ENCODE assay signal across 8 cellular contexts in the genomic region with DNA sequence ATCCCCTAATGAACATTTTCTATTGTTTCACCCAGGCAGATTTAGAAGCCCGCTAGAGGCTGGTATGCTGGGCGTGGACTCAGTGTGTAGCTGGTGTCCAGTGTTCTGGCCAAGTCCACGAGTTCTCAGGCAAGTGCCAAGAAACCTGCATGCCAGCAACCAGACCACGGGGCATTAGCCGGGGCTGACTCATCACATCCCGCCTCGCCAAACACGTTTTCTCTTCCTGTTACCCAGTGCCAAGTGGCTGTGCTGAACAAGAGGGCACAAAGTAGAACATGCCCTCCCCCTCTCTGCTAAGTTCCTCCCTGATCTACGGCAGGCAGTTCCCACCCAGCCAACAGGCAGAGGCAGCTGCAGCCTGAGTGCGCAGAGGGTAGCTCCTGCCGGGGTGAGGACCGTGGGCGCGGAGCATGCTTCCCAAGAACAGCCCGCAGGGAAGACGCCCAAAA. TPM values are rescaled to one million over a fixed set of nuclear protein-coding genes. Genes with fewer than 3 reads are reported as not detected.
DNase-seq lines count a peak whose midpoint lies in the region; ATAC-seq and TF ChIP-seq lines count a peak whose summit lies in the region.

No MANE protein-coding gene starts in this region.

- H3K36me3 ChIP-seq in BLaER1 treated with 17β-estradiol and CSF1 and Interleukin-3, amounts not matched to agents 10 nM and 100 nM = no peaks in the 10 kb centered on the region; a peak in 1 of 22 replicates
- H3K36me3 ChIP-seq in skeletal muscle tissue (ENCODE audit: control insufficient read depth in 3 of 3, insufficient read depth in 3 of 3, low read length in 3 of 3) (peaks cover 0 to 2% (median 0%) of the 10 kb centered on the region in 3 donors), hepatocyte (replicated peaks; ENCODE audit: insufficient read depth, low read depth) (no peaks in the 10 kb centered on the region)

- 91% methylated on average over 16 of the region's 16 CpGs for WGBS in hepatocyte (ENCODE audit: low lambda C conversion rate, missing lambda C conversion rate)

- DNase-seq in left ventricle myocardium superior (peak; percentile 89), hepatocyte (ENCODE audit: low spot score) (no peak)

- peak overlapping the region in 10 of 11 experiments; percentile 8 to 73 (median 36); a peak in 15 of 22 replicates for H3K4me2 ChIP-seq in BLaER1 treated with 17β-estradiol and CSF1 and Interleukin-3, amounts not matched to agents 10 nM and 100 nM
- no peak overlapping the region for H3K4me2 ChIP-seq in hepatocyte

- 0 out of 22 replicates have a peak overlapping the region, but pooled peaks of 1 of the 11 experiments have one; percentile 9 for H3K27ac ChIP-seq in BLaER1 treated with 17β-estradiol and CSF1 and Interleukin-3, amounts not matched to agents 10 nM and 100 nM
- H3K27ac ChIP-seq in angular gyrus (ENCODE audit: low read depth, low read length) (peak overlapping the region; percentile 74), skeletal muscle tissue (ENCODE audit: low read depth, low read length) (peak overlapping the region; percentile 91), hepatocyte (no peak overlapping the region)

- peaks cover 8 to 23% (median 20%) of the 10 kb centered on the region in 10 experiments for H3K4me1 ChIP-seq in BLaER1 treated with 17β-estradiol and CSF1 and Interleukin-3, amounts not matched to agents 10 nM and 100 nM
- peaks cover 37 to 48% (median 43%) of the 10 kb centered on the region in 3 donors for H3K4me1 ChIP-seq in skeletal muscle tissue (ENCODE audit: control insufficient read depth in 3 of 3, insufficient read depth in 3 of 3, low read length in 3 of 3)
- peaks cover 5% of the 10 kb centered on the region for H3K4me1 ChIP-seq in hepatocyte (ENCODE audit: insufficient read depth)

- H3K79me2 ChIP-seq in hepatocyte = peaks cover 15% of the 10 kb centered on the region

- H3K27me3 ChIP-seq in BLaER1 treated with 17β-estradiol and CSF1 and Interleukin-3, amounts not matched to agents 10 nM and 100 nM = no peaks in the 10 kb centered on the region
- H3K27me3 ChIP-seq in skeletal muscle tissue (ENCODE audit: control insufficient read depth in 3 of 3, insufficient read depth in 3 of 3, low read length in 3 of 3) (no peaks in the 10 kb centered on the region), hepatocyte (no peaks in the 10 kb centered on the region)

- peaks cover 0 to 24% (median 6%) of the 10 kb centered on the region in 11 experiments; a peak in 10 of 22 replicates for H3K9me3 ChIP-seq in BLaER1 treated with 17β-estradiol and CSF1 and Interleukin-3, amounts not matched to agents 10 nM and 100 nM (replicated peaks in 1 of 11)
- H3K9me3 ChIP-seq in skeletal muscle tissue (ENCODE audit: control insufficient read depth in 3 of 3, low read length in 3 of 3) (peaks cover 0 to 3% (median 0%) of the 10 kb centered on the region in 3 donors), hepatocyte (ENCODE audit: low read depth) (no peaks in the 10 kb centered on the region)

- H3K9ac ChIP-seq in BLaER1 treated with 17β-estradiol and CSF1 and Interleukin-3, amounts not matched to agents 10 nM and 100 nM = no peak overlapping the region
- peak overlapping the region; percentile 71 to 84 (median 73) for H3K9ac ChIP-seq in skeletal muscle tissue (ENCODE audit: low read depth in 1 of 3, low read length in 3 of 3)

- intact Hi-C loops in left ventricle myocardium superior (cut with micrococcal nuclease) = loop anchor here (10.0 kb wide), 1 partner anchor 68 kb away; a partner anchor contains a TSS

- no peak for TF ChIP-seq CTCF in hepatocyte (IDR thresholded peaks at IDR 0.05; ENCODE audit: poor library complexity)

- ATAC-seq in left ventricle myocardium superior (peak; percentile 95), GM19397 (IDR thresholded peaks at IDR 0.05; ENCODE audit: unreplicated experiment) (no peak), HG02610 (IDR thresholded peaks at IDR 0.05; ENCODE audit: unreplicated experiment) (no peak)

- H3K4me3 ChIP-seq in BLaER1 treated with 17β-estradiol and CSF1 and Interleukin-3, amounts not matched to agents 10 nM and 100 nM = no peak overlapping the region
- H3K4me3 ChIP-seq in skeletal muscle tissue (ENCODE audit: low read length in 3 of 3) = peak overlapping the region; percentile 34 to 48 (median 46)
- no peak overlapping the region for H3K4me3 ChIP-seq in hepatocyte

- peak; percentile 97 for TF ChIP-seq EP300 in Ishikawa (IDR thresholded peaks at IDR 0.05; ENCODE audit: borderline replicate concordance)

- H4K20me1 ChIP-seq in BLaER1 treated with 17β-estradiol and CSF1 and Interleukin-3, amounts not matched to agents 10 nM and 100 nM = peaks cover 0 to 15% (median 0%) of the 10 kb centered on the region in 11 experiments; a peak in 2 of 22 replicates
- no peaks in the 10 kb centered on the region for H4K20me1 ChIP-seq in hepatocyte (ENCODE audit: insufficient read depth, poor library complexity, severe bottlenecking)

- H3K9me2 ChIP-seq in hepatocyte (replicated peaks; ENCODE audit: insufficient read depth) = no peaks in the 10 kb centered on the region

- no peak overlapping the region for H2AFZ ChIP-seq in hepatocyte

- peak; percentile 42 for TF ChIP-seq RAD21 in Ishikawa (IDR thresholded peaks at IDR 0.05; ENCODE audit: low read depth)

TF ChIP-seq in Ishikawa, 13 proteins besides CTCF, POLR2A, EP300 and RAD21:
- TF ChIP-seq, protein P1, sequence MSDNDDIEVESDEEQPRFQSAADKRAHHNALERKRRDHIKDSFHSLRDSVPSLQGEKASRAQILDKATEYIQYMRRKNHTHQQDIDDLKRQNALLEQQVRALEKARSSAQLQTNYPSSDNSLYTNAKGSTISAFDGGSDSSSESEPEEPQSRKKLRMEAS (IDR thresholded peaks at IDR 0.05) = peak; percentile 95
- TF ChIP-seq, protein P2, sequence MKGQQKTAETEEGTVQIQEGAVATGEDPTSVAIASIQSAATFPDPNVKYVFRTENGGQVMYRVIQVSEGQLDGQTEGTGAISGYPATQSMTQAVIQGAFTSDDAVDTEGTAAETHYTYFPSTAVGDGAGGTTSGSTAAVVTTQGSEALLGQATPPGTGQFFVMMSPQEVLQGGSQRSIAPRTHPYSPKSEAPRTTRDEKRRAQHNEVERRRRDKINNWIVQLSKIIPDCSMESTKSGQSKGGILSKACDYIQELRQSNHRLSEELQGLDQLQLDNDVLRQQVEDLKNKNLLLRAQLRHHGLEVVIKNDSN (IDR thresholded peaks at IDR 0.05) = peak; percentile 57
- TF ChIP-seq, protein P3, sequence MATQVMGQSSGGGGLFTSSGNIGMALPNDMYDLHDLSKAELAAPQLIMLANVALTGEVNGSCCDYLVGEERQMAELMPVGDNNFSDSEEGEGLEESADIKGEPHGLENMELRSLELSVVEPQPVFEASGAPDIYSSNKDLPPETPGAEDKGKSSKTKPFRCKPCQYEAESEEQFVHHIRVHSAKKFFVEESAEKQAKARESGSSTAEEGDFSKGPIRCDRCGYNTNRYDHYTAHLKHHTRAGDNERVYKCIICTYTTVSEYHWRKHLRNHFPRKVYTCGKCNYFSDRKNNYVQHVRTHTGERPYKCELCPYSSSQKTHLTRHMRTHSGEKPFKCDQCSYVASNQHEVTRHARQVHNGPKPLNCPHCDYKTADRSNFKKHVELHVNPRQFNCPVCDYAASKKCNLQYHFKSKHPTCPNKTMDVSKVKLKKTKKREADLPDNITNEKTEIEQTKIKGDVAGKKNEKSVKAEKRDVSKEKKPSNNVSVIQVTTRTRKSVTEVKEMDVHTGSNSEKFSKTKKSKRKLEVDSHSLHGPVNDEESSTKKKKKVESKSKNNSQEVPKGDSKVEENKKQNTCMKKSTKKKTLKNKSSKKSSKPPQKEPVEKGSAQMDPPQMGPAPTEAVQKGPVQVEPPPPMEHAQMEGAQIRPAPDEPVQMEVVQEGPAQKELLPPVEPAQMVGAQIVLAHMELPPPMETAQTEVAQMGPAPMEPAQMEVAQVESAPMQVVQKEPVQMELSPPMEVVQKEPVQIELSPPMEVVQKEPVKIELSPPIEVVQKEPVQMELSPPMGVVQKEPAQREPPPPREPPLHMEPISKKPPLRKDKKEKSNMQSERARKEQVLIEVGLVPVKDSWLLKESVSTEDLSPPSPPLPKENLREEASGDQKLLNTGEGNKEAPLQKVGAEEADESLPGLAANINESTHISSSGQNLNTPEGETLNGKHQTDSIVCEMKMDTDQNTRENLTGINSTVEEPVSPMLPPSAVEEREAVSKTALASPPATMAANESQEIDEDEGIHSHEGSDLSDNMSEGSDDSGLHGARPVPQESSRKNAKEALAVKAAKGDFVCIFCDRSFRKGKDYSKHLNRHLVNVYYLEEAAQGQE (IDR thresholded peaks at IDR 0.05; ENCODE audit: low read depth) = no peak
- TF ChIP-seq CEBPB (IDR thresholded peaks at IDR 0.05) (peak; percentile 48; the same call in 1 of the 2 replicates), EGR1 (IDR thresholded peaks at IDR 0.05) (peak; percentile 25; the same call in 1 of the 2 replicates), NFIC (IDR thresholded peaks at IDR 0.05) (peak; percentile 99), FOXM1 (IDR thresholded peaks at IDR 0.05; ENCODE audit: borderline replicate concordance, low read depth) (peak; percentile 89), TEAD4 (IDR thresholded peaks at IDR 0.05) (peak; percentile 95), CREB1 (IDR thresholded peaks at IDR 0.05; ENCODE audit: low read depth) (no peak), ZBTB7A (IDR thresholded peaks at IDR 0.05; ENCODE audit: low read depth) (no peak), TAF1 (IDR thresholded peaks at IDR 0.05; ENCODE audit: low read depth) (no peak), TCF12 (IDR thresholded peaks at IDR 0.05; ENCODE audit: low read depth) (peak; percentile 98), YY1 (IDR thresholded peaks at IDR 0.05; ENCODE audit: low read depth) (peak; percentile 66; the same call in 1 of the 2 replicates)
TF ChIP-seq in Ishikawa: peak in this region for 9.

RNA-seq across cellular contexts. Expression of a gene that starts 29.6 kb away (rescaled TPM):
- total RNA-seq in left ventricle myocardium superior = 0.67 TPM
- total RNA-seq in skeletal muscle tissue = 1.0 TPM
- 1.1 and 1.6 TPM in 2 replicates for total RNA-seq in hepatocyte
- 1.1 and 2.9 TPM in 2 replicates for polyA plus RNA-seq in hepatocyte

Comparison
In these comparisons a context has a peak if more than half of its experiments do, and no peak if none do; other contexts are left out.
1. H3K4me3 ChIP-seq: peak in skeletal muscle tissue (3 of 3); none in BLaER1 treated with 17β-estradiol and CSF1 and Interleukin-3, amounts not matched to agents 10 nM and 100 nM (0 of 10) and hepatocyte (single experiment).
2. H3K9ac ChIP-seq: peak in skeletal muscle tissue (3 of 3); none in BLaER1 treated with 17β-estradiol and CSF1 and Interleukin-3, amounts not matched to agents 10 nM and 100 nM (0 of 11).